ENCODE assay signal across 3 cellular contexts in genomic region chrX:24221872-24222271, GRCh38.
TF ChIP-seq lines count a peak whose summit lies in the region.

No MANE protein-coding gene starts in this region.

TF ChIP-seq in HepG2, 621 proteins besides CTCF, POLR2A, EP300 and RAD21:
- TF ChIP-seq MIER3 (CRISPR knock-in tag; IDR thresholded peaks at IDR 0.05; ENCODE audit: borderline replicate concordance): no peak
- TF ChIP-seq MAFK (conservative IDR thresholded peaks at IDR 0.05 in 1 of 2, IDR thresholded peaks at IDR 0.05 in 1 of 2; ENCODE audit: low read length in 2 of 2): peak; percentile 42 to 63; a peak in 2 of 4 replicates
- TF ChIP-seq MAFF (IDR thresholded peaks at IDR 0.05; ENCODE audit: low read depth, low read length): peak; percentile 37; the same call in 1 of the 2 replicates

TF ChIP-seq in K562, 482 proteins besides CTCF, POLR2A, EP300 and RAD21:
- TF ChIP-seq CHAMP1 (IDR thresholded peaks at IDR 0.05): no peak
- TF ChIP-seq MAFF (IDR thresholded peaks at IDR 0.05; ENCODE audit: low read length): peak; percentile 37; the same call in 1 of the 2 replicates
- 0 out of 2 replicates have a peak, but pooled peaks have one; percentile 31 for TF ChIP-seq MAFG (tag; conservative IDR thresholded peaks at IDR 0.05)
- TF ChIP-seq CAMTA2 (CRISPR knock-in tag; conservative IDR thresholded peaks at IDR 0.05): no peak
- peak; percentile 44; the same call in 1 of the 2 replicates for TF ChIP-seq C11orf30 (IDR thresholded peaks at IDR 0.05; ENCODE audit: low read depth)
- no peak for TF ChIP-seq ZNF217 (CRISPR knock-in tag; IDR thresholded peaks at IDR 0.05)
- TF ChIP-seq ZNF316 (IDR thresholded peaks at IDR 0.05): peak; percentile 70

TF ChIP-seq in SK-N-SH, 30 proteins besides CTCF, POLR2A, EP300 and RAD21:
- TF ChIP-seq FOXM1 (IDR thresholded peaks at IDR 0.05; ENCODE audit: low read depth): no peak
- TF ChIP-seq RXRA (IDR thresholded peaks at IDR 0.05; ENCODE audit: borderline replicate concordance, low read depth): no peak
- TF ChIP-seq NRF1 (IDR thresholded peaks at IDR 0.05; ENCODE audit: low read depth, low read length): no peak
- TF ChIP-seq ZBTB33 (IDR thresholded peaks at IDR 0.05; ENCODE audit: borderline replicate concordance, low read depth): no peak
- no peak for TF ChIP-seq SMC3 (IDR thresholded peaks at IDR 0.05; ENCODE audit: low read depth, low read length)
- TF ChIP-seq PBX3 (IDR thresholded peaks at IDR 0.05): no peak
- no peak for TF ChIP-seq TCF12 (IDR thresholded peaks at IDR 0.05)
- no peak for TF ChIP-seq REST (IDR thresholded peaks at IDR 0.05; ENCODE audit: low read depth, low read length)
- TF ChIP-seq RFX5 (IDR thresholded peaks at IDR 0.05; ENCODE audit: low read length): no peak
- TF ChIP-seq USF1 (IDR thresholded peaks at IDR 0.05; ENCODE audit: borderline replicate concordance, low read depth): no peak
- no peak for TF ChIP-seq YY1 (IDR thresholded peaks at IDR 0.05; ENCODE audit: low read depth)
